Comparison of ENCODE assay signal across 21 cellular contexts in the genomic region with DNA sequence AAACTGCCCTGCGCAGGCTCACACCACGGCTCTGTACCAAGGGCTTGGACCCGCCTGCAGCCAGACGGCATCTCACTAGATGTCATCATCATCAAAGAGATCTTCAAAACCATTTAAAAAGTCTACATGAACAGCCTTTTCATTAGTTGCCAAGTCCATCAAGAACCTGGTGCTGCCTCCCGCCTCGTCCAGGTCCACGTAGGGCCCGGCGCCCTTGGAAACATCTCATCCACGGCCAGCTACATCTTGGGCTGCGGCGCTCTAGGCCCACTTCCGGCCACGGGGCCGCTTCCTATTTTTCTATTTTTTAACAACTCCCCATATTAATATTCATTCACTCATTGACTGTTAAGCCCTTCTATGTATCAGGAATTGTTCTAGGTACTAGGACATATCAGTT. TPM values are rescaled to one million over a fixed set of nuclear protein-coding genes. Genes with fewer than 3 reads are reported as not detected.
A peak's percentile ranks its signal among the peaks of the same experiment; 100 is the strongest.
DNase-seq lines count a peak whose midpoint lies in the region; ATAC-seq and TF ChIP-seq lines count a peak whose summit lies in the region.
"Had no signal": no experiment of that assay in that cellular context is flagged by ENCODE, and none has a peak within 500 bp of the region (broad histone marks: within the 10 kb centered on the region; RNA-seq: fewer than 3 reads in every experiment).

No MANE protein-coding gene starts in this region.

- peaks cover 31% of the 10 kb centered on the region for H3K4me1 ChIP-seq in ACC112 (ENCODE audit: control insufficient read depth, insufficient read depth, low read length, unreplicated experiment)
- no peaks in the 10 kb centered on the region for H3K4me1 ChIP-seq in HCT116 (ENCODE audit: control insufficient read depth in 1 of 2, insufficient read depth in 2 of 2, low read length in 2 of 2)
- H3K4me1 ChIP-seq in thoracic aorta (ENCODE audit: control insufficient read depth in 1 of 2, low read depth in 2 of 2), result peaks cover 2 to 33% of the 10 kb centered on the region in 2 donors
- H3K4me1 ChIP-seq: BE2C had no signal

- 0 out of 2 replicates have a peak, but pooled peaks have one; percentile 2 for TF ChIP-seq RAD21 in HCT116 (IDR thresholded peaks at IDR 0.05; ENCODE audit: low read depth)

- no peak for DNase-seq in HCT116 (ENCODE audit: low read depth, low spot score)
- DNase-seq in UCSD-AML1 (lab: John Stamatoyannopoulos, UW; ENCODE audit: unreplicated experiment), result peak; percentile 12
- DNase-seq in thoracic aorta (ENCODE audit: low spot score), result no peak
- no peak for DNase-seq in omental fat pad (ENCODE audit: low spot score)
- DNase-seq in ureter (ENCODE audit: low spot score), result no peak
- no peak for DNase-seq in cerebellar cortex (ENCODE audit: low spot score)
- DNase-seq: ACHN; BE2C; C1 segment of cervical spinal cord; CD4-positive, CD25-positive, alpha-beta regulatory T cell; CD8-positive, alpha-beta memory T cell; COR-L47; DMS 273 treated with DMSO at 0.1 percent for 48 hours; DMS53; DND-41; GDM1; HCEC 1CT; HFFc6; KBM-7 had no signal

- no TSS peak for BruUV-seq in HCT116 (replicated peaks; lab: Mats Ljungman, UMichigan)

- 0 out of 2 replicates have a peak overlapping the region, but pooled peaks have one; percentile 0 for H3K27ac ChIP-seq in ACC112 (ENCODE audit: low read depth, low read length)
- H3K27ac ChIP-seq in HCT116 (ENCODE audit: low read depth, low read length), result no peak overlapping the region
- H3K27ac ChIP-seq in thoracic aorta, result peak overlapping the region; percentile 12 to 91
- H3K27ac ChIP-seq: HL-60 had no signal

- H3K79me2 ChIP-seq in ACC112 (ENCODE audit: control insufficient read depth, insufficient read depth, low read length, unreplicated experiment) (no peaks in the 10 kb centered on the region), HCT116 (ENCODE audit: insufficient read depth, low read length) (no peaks in the 10 kb centered on the region)

- ATAC-seq in HCT116 (no peak), thoracic aorta (ENCODE audit: insufficient number of reproducible peaks, low FRiP score, low read depth) (no peak), omental fat pad (ENCODE audit: low FRiP score) (no peak)

- H4K20me1 ChIP-seq in HCT116 (ENCODE audit: insufficient read depth), result no peaks in the 10 kb centered on the region

- no peak for TF ChIP-seq POLR2A in HCT116 (IDR thresholded peaks at IDR 0.05; ENCODE audit: borderline replicate concordance, extremely low read depth, insufficient read depth, insufficient read length)

- CTCF ChIA-PET in HCT116 (lab: Charles Lee), result no interaction called here

- RAD21 ChIA-PET in HCT116 (lab: Charles Lee; ENCODE audit: low non-redundant PET in 1 of 2, low total read pairs in 2 of 2, uncharacterized antibody in 2 of 2, unreplicated experiment in 2 of 2), result no interaction called here

- H3K36me3 ChIP-seq in ACC112 (ENCODE audit: insufficient read depth, low read length) (no peaks in the 10 kb centered on the region), HCT116 (ENCODE audit: control insufficient read depth in 1 of 2, insufficient read depth in 2 of 2, low read length in 2 of 2) (no peaks in the 10 kb centered on the region), thoracic aorta (no peaks in the 10 kb centered on the region)
- H3K36me3 ChIP-seq: BE2C had no signal

- no peak overlapping the region for H3K4me3 ChIP-seq in ACC112 (ENCODE audit: low read depth, low read length)
- no peak overlapping the region for H3K4me3 ChIP-seq in HCT116 (replicated peaks in 1 of 2; ENCODE audit: low read depth in 1 of 2, low read length in 2 of 2)
- no peak overlapping the region for H3K4me3 ChIP-seq in thoracic aorta

- POLR2A ChIA-PET in HCT116 (lab: Charles Lee), result no interaction called here

- no peak overlapping the region for H3K4me2 ChIP-seq in HCT116 (ENCODE audit: low read length)

- TF ChIP-seq CTCF in HCT116 (IDR thresholded peaks at IDR 0.05 in 2 of 3, conservative IDR thresholded peaks at IDR 0.05 in 1 of 3; ENCODE audit: borderline replicate concordance in 1 of 3, insufficient read depth in 1 of 3, low read depth in 2 of 3, low read length in 2 of 3) (no peak), thoracic aorta (IDR thresholded peaks at IDR 0.05) (no peak), omental fat pad (IDR thresholded peaks at IDR 0.05) (no peak)

- intact Hi-C loops in HCT116 (cut with micrococcal nuclease), result no loop called here

- no peaks in the 10 kb centered on the region for H3K9me2 ChIP-seq in HCT116 (ENCODE audit: insufficient read depth)

- no peak overlapping the region for H3K9ac ChIP-seq in HCT116 (ENCODE audit: low read length)

- H3K9me3 ChIP-seq in HCT116 (ENCODE audit: control insufficient read depth in 1 of 2, insufficient read depth in 1 of 2, low read depth in 1 of 2, low read length in 2 of 2) (no peaks in the 10 kb centered on the region), thoracic aorta (no peaks in the 10 kb centered on the region)
- H3K9me3 ChIP-seq: BE2C had no signal

- H2AFZ ChIP-seq in ACC112 (ENCODE audit: low read length, unreplicated experiment), result no peak overlapping the region
- H2AFZ ChIP-seq in HCT116 (ENCODE audit: low read depth, low read length, poor library complexity, severe bottlenecking), result no peak overlapping the region

- no peaks in the 10 kb centered on the region for H3K27me3 ChIP-seq in ACC112 (ENCODE audit: insufficient read depth, low read length)
- no peaks in the 10 kb centered on the region for H3K27me3 ChIP-seq in HCT116 (ENCODE audit: insufficient read depth, low read length)
- H3K27me3 ChIP-seq in thoracic aorta (replicated peaks; ENCODE audit: insufficient read depth), result no peaks in the 10 kb centered on the region
- H3K27me3 ChIP-seq: BE2C had no signal

TF ChIP-seq in HCT116, 20 proteins besides CTCF, POLR2A, EP300 and RAD21:
- TF ChIP-seq EZH2phosphoT487 (IDR thresholded peaks at IDR 0.05; ENCODE audit: borderline replicate concordance), result no peak
- TF ChIP-seq, protein P1, sequence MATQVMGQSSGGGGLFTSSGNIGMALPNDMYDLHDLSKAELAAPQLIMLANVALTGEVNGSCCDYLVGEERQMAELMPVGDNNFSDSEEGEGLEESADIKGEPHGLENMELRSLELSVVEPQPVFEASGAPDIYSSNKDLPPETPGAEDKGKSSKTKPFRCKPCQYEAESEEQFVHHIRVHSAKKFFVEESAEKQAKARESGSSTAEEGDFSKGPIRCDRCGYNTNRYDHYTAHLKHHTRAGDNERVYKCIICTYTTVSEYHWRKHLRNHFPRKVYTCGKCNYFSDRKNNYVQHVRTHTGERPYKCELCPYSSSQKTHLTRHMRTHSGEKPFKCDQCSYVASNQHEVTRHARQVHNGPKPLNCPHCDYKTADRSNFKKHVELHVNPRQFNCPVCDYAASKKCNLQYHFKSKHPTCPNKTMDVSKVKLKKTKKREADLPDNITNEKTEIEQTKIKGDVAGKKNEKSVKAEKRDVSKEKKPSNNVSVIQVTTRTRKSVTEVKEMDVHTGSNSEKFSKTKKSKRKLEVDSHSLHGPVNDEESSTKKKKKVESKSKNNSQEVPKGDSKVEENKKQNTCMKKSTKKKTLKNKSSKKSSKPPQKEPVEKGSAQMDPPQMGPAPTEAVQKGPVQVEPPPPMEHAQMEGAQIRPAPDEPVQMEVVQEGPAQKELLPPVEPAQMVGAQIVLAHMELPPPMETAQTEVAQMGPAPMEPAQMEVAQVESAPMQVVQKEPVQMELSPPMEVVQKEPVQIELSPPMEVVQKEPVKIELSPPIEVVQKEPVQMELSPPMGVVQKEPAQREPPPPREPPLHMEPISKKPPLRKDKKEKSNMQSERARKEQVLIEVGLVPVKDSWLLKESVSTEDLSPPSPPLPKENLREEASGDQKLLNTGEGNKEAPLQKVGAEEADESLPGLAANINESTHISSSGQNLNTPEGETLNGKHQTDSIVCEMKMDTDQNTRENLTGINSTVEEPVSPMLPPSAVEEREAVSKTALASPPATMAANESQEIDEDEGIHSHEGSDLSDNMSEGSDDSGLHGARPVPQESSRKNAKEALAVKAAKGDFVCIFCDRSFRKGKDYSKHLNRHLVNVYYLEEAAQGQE (IDR thresholded peaks at IDR 0.05; ENCODE audit: low read depth), result no peak
- TF ChIP-seq EZH2 (IDR thresholded peaks at IDR 0.05), result no peak
- TF ChIP-seq, protein P2, sequence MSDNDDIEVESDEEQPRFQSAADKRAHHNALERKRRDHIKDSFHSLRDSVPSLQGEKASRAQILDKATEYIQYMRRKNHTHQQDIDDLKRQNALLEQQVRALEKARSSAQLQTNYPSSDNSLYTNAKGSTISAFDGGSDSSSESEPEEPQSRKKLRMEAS (IDR thresholded peaks at IDR 0.05), result no peak
- no peak for TF ChIP-seq SRF (IDR thresholded peaks at IDR 0.05; ENCODE audit: low read depth)
- no peak for TF ChIP-seq ZNF274 (IDR thresholded peaks at IDR 0.05; ENCODE audit: low read depth, low read length)

RNA-seq across cellular contexts. Expression of gene GNPNAT1, which starts 7.4 kb away (rescaled TPM):
- total RNA-seq in HCT116 (2021; ENCODE audit: unreplicated experiment) (33.7 TPM), thoracic aorta (10 to 100 TPM; 15.8 to 78.2 TPM), omental fat pad (10 to 100 TPM; 14.0 to 45.6 (median 14.9) TPM), ureter (20.0 TPM)
- 15.9 and 16.3 TPM in 2 replicates for polyA plus RNA-seq in HCT116 (2012)
